Comparison of ENCODE assay signal across 1 cellular context in the genomic region with DNA sequence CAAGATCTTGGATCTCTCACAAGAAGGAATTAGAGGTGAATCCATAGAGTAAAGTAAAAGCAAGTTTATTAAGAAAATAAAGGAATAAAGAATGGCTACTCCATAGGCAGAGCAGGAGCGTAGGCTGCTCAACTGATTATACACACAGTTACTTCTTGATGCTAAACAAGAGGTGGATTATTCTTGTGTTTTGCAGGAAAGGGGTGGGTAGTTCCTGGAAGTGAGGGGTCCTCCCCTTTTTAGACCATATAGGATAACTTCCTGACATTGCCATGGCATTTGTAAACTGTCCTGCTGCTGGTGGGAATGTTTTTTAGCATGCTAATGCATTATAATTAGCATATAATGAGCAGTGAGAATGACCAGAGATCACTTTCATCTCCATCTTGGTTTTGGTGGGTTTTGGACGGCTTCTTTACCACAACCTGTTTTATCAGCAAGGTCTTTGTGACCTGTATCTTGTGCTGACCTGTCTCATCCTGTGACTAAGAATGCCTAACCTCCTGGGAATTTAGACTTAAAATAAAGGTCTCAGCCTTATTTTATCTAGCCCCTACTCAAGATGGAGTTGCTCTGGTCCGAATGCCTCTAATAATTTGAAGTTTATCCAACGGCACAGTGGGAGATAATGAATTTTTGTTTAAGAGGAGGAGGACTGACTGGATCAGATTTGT.
A peak's percentile ranks its signal among the peaks of the same experiment; 100 is the strongest.
TF ChIP-seq lines count a peak whose summit lies in the region.

No MANE protein-coding gene starts in this region.

TF ChIP-seq in HepG2, 621 proteins besides CTCF, POLR2A, EP300 and RAD21 (continued from another document):
- TF ChIP-seq, protein P1, sequence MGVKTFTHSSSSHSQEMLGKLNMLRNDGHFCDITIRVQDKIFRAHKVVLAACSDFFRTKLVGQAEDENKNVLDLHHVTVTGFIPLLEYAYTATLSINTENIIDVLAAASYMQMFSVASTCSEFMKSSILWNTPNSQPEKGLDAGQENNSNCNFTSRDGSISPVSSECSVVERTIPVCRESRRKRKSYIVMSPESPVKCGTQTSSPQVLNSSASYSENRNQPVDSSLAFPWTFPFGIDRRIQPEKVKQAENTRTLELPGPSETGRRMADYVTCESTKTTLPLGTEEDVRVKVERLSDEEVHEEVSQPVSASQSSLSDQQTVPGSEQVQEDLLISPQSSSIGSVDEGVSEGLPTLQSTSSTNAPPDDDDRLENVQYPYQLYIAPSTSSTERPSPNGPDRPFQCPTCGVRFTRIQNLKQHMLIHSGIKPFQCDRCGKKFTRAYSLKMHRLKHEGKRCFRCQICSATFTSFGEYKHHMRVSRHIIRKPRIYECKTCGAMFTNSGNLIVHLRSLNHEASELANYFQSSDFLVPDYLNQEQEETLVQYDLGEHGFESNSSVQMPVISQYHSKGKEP (CRISPR knock-in tag; IDR thresholded peaks at IDR 0.05), result no peak
- TF ChIP-seq ZFYVE20 (CRISPR knock-in tag; IDR thresholded peaks at IDR 0.05; ENCODE audit: borderline replicate concordance, low read depth) (no peak), HDAC2 (CRISPR knock-in tag; IDR thresholded peaks at IDR 0.05) (no peak), ZNF547 (CRISPR knock-in tag; IDR thresholded peaks at IDR 0.05) (no peak), ZNF24 (IDR thresholded peaks at IDR 0.05) (no peak), ZNF232 (CRISPR knock-in tag; IDR thresholded peaks at IDR 0.05; ENCODE audit: borderline replicate concordance) (no peak), ZNF816 (CRISPR knock-in tag; IDR thresholded peaks at IDR 0.05; ENCODE audit: borderline replicate concordance) (0 out of 2 replicates have a peak, but pooled peaks have one; percentile 12), SATB2 (CRISPR knock-in tag; IDR thresholded peaks at IDR 0.05) (no peak), NCOA2 (CRISPR knock-in tag; IDR thresholded peaks at IDR 0.05) (peak; percentile 50; the same call in 1 of the 2 replicates), GPN1 (CRISPR knock-in tag; IDR thresholded peaks at IDR 0.05; ENCODE audit: borderline replicate concordance) (no peak), ZNF383 (CRISPR knock-in tag; IDR thresholded peaks at IDR 0.05; ENCODE audit: borderline replicate concordance) (no peak), FOXJ3 (CRISPR knock-in tag; IDR thresholded peaks at IDR 0.05; ENCODE audit: borderline replicate concordance) (no peak), ISX (CRISPR knock-in tag; conservative IDR thresholded peaks at IDR 0.05) (no peak), ZNF569 (CRISPR knock-in tag; IDR thresholded peaks at IDR 0.05; ENCODE audit: borderline replicate concordance) (no peak), HIVEP1 (CRISPR knock-in tag; IDR thresholded peaks at IDR 0.05) (no peak), ZNF432 (CRISPR knock-in tag; IDR thresholded peaks at IDR 0.05; ENCODE audit: borderline replicate concordance) (no peak), ZNF775 (CRISPR knock-in tag; IDR thresholded peaks at IDR 0.05; ENCODE audit: borderline replicate concordance) (no peak), TBX3 (IDR thresholded peaks at IDR 0.05; ENCODE audit: borderline replicate concordance) (no peak), ZZZ3 (CRISPR knock-in tag; IDR thresholded peaks at IDR 0.05; ENCODE audit: borderline replicate concordance) (no peak), HOXA3 (CRISPR knock-in tag; IDR thresholded peaks at IDR 0.05) (no peak), ZNF678 (CRISPR knock-in tag; IDR thresholded peaks at IDR 0.05) (no peak), ZNF530 (CRISPR knock-in tag; IDR thresholded peaks at IDR 0.05; ENCODE audit: low read depth) (no peak), RARA (CRISPR knock-in tag; IDR thresholded peaks at IDR 0.05) (no peak)
- TF ChIP-seq, protein P2, sequence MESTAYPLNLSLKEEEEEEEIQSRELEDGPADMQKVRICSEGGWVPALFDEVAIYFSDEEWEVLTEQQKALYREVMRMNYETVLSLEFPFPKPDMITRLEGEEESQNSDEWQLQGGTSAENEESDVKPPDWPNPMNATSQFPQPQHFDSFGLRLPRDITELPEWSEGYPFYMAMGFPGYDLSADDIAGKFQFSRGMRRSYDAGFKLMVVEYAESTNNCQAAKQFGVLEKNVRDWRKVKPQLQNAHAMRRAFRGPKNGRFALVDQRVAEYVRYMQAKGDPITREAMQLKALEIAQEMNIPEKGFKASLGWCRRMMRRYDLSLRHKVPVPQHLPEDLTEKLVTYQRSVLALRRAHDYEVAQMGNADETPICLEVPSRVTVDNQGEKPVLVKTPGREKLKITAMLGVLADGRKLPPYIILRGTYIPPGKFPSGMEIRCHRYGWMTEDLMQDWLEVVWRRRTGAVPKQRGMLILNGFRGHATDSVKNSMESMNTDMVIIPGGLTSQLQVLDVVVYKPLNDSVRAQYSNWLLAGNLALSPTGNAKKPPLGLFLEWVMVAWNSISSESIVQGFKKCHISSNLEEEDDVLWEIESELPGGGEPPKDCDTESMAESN (CRISPR knock-in tag; conservative IDR thresholded peaks at IDR 0.05), result no peak
- TF ChIP-seq, protein P3, sequence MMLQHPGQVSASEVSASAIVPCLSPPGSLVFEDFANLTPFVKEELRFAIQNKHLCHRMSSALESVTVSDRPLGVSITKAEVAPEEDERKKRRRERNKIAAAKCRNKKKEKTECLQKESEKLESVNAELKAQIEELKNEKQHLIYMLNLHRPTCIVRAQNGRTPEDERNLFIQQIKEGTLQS (CRISPR knock-in tag; IDR thresholded peaks at IDR 0.05), result no peak
- TF ChIP-seq, protein P4, sequence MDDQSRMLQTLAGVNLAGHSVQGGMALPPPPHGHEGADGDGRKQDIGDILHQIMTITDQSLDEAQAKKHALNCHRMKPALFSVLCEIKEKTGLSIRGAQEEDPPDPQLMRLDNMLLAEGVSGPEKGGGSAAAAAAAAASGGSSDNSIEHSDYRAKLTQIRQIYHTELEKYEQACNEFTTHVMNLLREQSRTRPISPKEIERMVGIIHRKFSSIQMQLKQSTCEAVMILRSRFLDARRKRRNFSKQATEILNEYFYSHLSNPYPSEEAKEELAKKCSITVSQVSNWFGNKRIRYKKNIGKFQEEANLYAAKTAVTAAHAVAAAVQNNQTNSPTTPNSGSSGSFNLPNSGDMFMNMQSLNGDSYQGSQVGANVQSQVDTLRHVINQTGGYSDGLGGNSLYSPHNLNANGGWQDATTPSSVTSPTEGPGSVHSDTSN (CRISPR knock-in tag; IDR thresholded peaks at IDR 0.05; ENCODE audit: borderline replicate concordance), result no peak
- TF ChIP-seq, protein P5, sequence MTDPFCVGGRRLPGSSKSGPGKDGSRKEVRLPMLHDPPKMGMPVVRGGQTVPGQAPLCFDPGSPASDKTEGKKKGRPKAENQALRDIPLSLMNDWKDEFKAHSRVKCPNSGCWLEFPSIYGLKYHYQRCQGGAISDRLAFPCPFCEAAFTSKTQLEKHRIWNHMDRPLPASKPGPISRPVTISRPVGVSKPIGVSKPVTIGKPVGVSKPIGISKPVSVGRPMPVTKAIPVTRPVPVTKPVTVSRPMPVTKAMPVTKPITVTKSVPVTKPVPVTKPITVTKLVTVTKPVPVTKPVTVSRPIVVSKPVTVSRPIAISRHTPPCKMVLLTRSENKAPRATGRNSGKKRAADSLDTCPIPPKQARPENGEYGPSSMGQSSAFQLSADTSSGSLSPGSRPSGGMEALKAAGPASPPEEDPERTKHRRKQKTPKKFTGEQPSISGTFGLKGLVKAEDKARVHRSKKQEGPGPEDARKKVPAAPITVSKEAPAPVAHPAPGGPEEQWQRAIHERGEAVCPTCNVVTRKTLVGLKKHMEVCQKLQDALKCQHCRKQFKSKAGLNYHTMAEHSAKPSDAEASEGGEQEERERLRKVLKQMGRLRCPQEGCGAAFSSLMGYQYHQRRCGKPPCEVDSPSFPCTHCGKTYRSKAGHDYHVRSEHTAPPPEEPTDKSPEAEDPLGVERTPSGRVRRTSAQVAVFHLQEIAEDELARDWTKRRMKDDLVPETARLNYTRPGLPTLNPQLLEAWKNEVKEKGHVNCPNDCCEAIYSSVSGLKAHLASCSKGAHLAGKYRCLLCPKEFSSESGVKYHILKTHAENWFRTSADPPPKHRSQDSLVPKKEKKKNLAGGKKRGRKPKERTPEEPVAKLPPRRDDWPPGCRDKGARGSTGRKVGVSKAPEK (CRISPR knock-in tag; IDR thresholded peaks at IDR 0.05; ENCODE audit: borderline replicate concordance), result no peak
- TF ChIP-seq, protein P6, sequence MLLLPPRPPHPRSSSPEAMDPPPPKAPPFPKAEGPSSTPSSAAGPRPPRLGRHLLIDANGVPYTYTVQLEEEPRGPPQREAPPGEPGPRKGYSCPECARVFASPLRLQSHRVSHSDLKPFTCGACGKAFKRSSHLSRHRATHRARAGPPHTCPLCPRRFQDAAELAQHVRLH (CRISPR knock-in tag; IDR thresholded peaks at IDR 0.05; ENCODE audit: borderline replicate concordance, low read depth), result no peak
- TF ChIP-seq, protein P7, sequence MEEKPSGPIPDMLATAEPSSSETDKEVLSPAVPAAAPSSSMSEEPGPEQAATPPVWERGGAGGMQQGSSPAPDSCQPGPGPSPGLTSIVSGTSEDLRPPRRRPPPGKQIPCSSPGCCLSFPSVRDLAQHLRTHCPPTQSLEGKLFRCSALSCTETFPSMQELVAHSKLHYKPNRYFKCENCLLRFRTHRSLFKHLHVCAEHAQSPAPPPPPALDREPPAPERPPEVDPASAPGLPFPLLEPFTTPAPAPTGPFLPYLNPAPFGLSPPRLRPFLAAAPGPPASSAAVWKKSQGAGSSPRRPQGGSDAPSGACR (CRISPR knock-in tag; IDR thresholded peaks at IDR 0.05), result no peak
- TF ChIP-seq, protein P8, sequence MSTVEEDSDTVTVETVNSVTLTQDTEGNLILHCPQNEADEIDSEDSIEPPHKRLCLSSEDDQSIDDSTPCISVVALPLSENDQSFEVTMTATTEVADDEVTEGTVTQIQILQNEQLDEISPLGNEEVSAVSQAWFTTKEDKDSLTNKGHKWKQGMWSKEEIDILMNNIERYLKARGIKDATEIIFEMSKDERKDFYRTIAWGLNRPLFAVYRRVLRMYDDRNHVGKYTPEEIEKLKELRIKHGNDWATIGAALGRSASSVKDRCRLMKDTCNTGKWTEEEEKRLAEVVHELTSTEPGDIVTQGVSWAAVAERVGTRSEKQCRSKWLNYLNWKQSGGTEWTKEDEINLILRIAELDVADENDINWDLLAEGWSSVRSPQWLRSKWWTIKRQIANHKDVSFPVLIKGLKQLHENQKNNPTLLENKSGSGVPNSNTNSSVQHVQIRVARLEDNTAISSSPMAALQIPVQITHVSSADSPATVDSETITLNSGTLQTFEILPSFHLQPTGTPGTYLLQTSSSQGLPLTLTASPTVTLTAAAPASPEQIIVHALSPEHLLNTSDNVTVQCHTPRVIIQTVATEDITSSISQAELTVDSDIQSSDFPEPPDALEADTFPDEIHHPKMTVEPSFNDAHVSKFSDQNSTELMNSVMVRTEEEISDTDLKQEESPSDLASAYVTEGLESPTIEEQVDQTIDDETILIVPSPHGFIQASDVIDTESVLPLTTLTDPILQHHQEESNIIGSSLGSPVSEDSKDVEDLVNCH (CRISPR knock-in tag; IDR thresholded peaks at IDR 0.05), result no peak
